ENCODE assay signal across 20 cellular contexts in genomic region chr2:132627542-132627941, GRCh38. TPM values are rescaled to one million over a fixed set of nuclear protein-coding genes. Genes with fewer than 3 reads are reported as not detected.
"Had no signal": no experiment of that assay in that cellular context is flagged by ENCODE, and none has a peak within 500 bp of the region (broad histone marks: within the 10 kb centered on the region; RNA-seq: fewer than 3 reads in every experiment).

No MANE protein-coding gene starts in this region.

- H3K9me3 ChIP-seq: esophagus squamous epithelium, prostate gland, tibial nerve, vagina had no signal

- H3K4me1 ChIP-seq: prostate gland had no signal

- H3K27me3 ChIP-seq: cardiac muscle cell, esophagus squamous epithelium, tibial nerve, vagina had no signal

- H3K4me3 ChIP-seq: cardiac muscle cell, esophagus squamous epithelium, prostate gland, tibial nerve, vagina had no signal

- H3K27ac ChIP-seq: cardiac muscle cell, esophagus squamous epithelium, prostate gland, tibial nerve, vagina had no signal

- DNase-seq: activated CD4-positive, alpha-beta T cell treated with anti-CD3 and anti-CD28 coated beads, Interleukin-2, amount 10 ng/mL, durations not matched to agents 7 days and 5 days; activated CD8-positive, alpha-beta memory T cell treated with anti-CD3 and anti-CD28 coated beads, Interleukin-2, amount 50 U/mL, for 4 hours; activated naive CD4-positive, alpha-beta T cell treated with anti-CD3 and anti-CD28 coated beads for 36 hours; activated naive CD8-positive, alpha-beta T cell treated with anti-CD3 and anti-CD28 coated beads, Interleukin-2, amount 50 U/mL, for 24 hours; activated T-cell treated with anti-CD3 and anti-CD28 coated beads, Interleukin-2, amount 50 U/mL, for 4 hours; effector memory CD8-positive, alpha-beta T cell; esophagus squamous epithelium; foreskin melanocyte; head of caudate nucleus; right cardiac atrium; stimulated activated naive CD8-positive, alpha-beta T cell treated with anti-CD3 and anti-CD28 coated beads, Interleukin-15, Interleukin-2, amounts not matched to agents 100 U/mL and 50 U/mL, for 24 hours; T1000 had no signal

- ATAC-seq: activated CD4-positive, CD25-positive, alpha-beta regulatory T cell treated with anti-CD3 and anti-CD28 coated beads, Interleukin-2, amount 50 U/mL, for 24 hours; activated naive CD8-positive, alpha-beta T cell treated with anti-CD3 and anti-CD28 coated beads, Interleukin-2, amount 50 U/mL, for 24 hours; activated T-cell treated with anti-CD3 and anti-CD28 coated beads, Interleukin-2, amount 50 U/mL, for 4 hours; effector memory CD8-positive, alpha-beta T cell; left lobe of liver; right cardiac atrium; stimulated activated naive CD8-positive, alpha-beta T cell treated with anti-CD3 and anti-CD28 coated beads, Interleukin-15, Interleukin-2, amounts not matched to agents 100 U/mL and 50 U/mL, for 24 hours had no signal

- H3K36me3 ChIP-seq: cardiac muscle cell, esophagus squamous epithelium, prostate gland, tibial nerve, vagina had no signal

RNA-seq across cellular contexts. Expression of gene LYPD1, which starts 42.5 kb away (rescaled TPM):
- total RNA-seq: activated CD4-positive, alpha-beta T cell treated with anti-CD3 and anti-CD28 coated beads, Interleukin-2, amount 10 ng/mL, durations not matched to agents 7 days and 5 days; activated naive CD4-positive, alpha-beta T cell treated with anti-CD3 and anti-CD28 coated beads for 36 hours; activated T-cell treated with anti-CD3 and anti-CD28 coated beads, Interleukin-2, amount 50 U/mL, for 4 hours; mononuclear cell; right cardiac atrium; T-helper 1 cell treated with Interleukin-12 subunit alpha and Interleukin-12 subunit beta and Interleukin-4 antibody, amounts not matched to agents 30 ng/mL and 1 ng/mL, for 36 hours; vagina had no signal
